16 cellular contexts compared by ENCODE assay signal in the genomic region with DNA sequence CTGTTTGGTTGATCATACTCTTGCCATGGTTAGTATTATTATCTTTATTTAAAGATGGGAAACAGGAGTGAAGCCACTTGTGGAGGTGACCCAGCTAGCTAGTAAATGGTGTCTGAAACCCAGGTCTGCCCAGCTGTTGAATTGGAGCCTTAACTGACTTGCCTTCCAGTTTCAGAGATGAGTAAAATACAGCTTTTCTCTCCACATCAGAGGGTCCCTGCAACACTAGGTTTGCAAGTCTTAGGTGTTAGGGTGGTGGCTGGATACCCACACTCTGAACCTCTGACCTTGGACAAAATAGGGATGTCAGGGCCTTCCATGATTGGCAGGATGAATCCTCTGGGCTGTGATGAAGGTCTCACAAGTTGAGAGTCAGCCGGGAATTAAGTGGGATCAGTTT. TPM values are rescaled to one million over a fixed set of nuclear protein-coding genes. Genes with fewer than 3 reads are reported as not detected.
DNase-seq lines count a peak whose midpoint lies in the region; ATAC-seq and TF ChIP-seq lines count a peak whose summit lies in the region.
"Had no signal": no experiment of that assay in that cellular context is flagged by ENCODE, and none has a peak within 500 bp of the region (broad histone marks: within the 10 kb centered on the region; RNA-seq: fewer than 3 reads in every experiment).

No MANE protein-coding gene starts in this region.

- H3K4me1 Mint-ChIP-seq in Caco-2 (ENCODE audit: low read depth, unreplicated experiment), result peaks cover 24% of the 10 kb centered on the region

- peaks cover 55% of the 10 kb centered on the region for H3K79me2 ChIP-seq in Loucy (ENCODE audit: insufficient read depth, low read length)

- no peak overlapping the region for H3K9ac ChIP-seq in Loucy (ENCODE audit: low read depth, low read length, poor library complexity, severe bottlenecking)
- H3K9ac ChIP-seq: KMS-11 had no signal

- H3K27me3 ChIP-seq in Caco-2 (replicated peaks; ENCODE audit: control insufficient read depth, insufficient read depth, low read length) (no peaks in the 10 kb centered on the region), Loucy (ENCODE audit: insufficient read depth, low read length, poor library complexity, severe bottlenecking) (no peaks in the 10 kb centered on the region), prostate gland (replicated peaks; ENCODE audit: insufficient read depth) (no peaks in the 10 kb centered on the region)

- H3K9me3 ChIP-seq in Caco-2 (no peaks in the 10 kb centered on the region), Loucy (ENCODE audit: insufficient read depth, low read depth, low read length) (no peaks in the 10 kb centered on the region), prostate gland (no peaks in the 10 kb centered on the region)

- H3K36me3 ChIP-seq in Caco-2 (ENCODE audit: control insufficient read depth, insufficient read depth, low read length) (peaks cover 2% of the 10 kb centered on the region; the same call in 1 of the 2 replicates), Loucy (ENCODE audit: insufficient read depth, low read length) (no peaks in the 10 kb centered on the region), prostate gland (no peaks in the 10 kb centered on the region)

- CTCF ChIA-PET in Caco-2 (lab: Charles Lee), result no interaction called here

- H3K27me3 Mint-ChIP-seq in Caco-2 (ENCODE audit: insufficient read depth, unreplicated experiment), result no peaks in the 10 kb centered on the region
- H3K27me3 Mint-ChIP-seq: B cell had no signal

- H3K4me3 ChIP-seq in Caco-2 (ENCODE audit: low read depth, low read length) (no peak overlapping the region), Loucy (ENCODE audit: low read length, poor library complexity, severe bottlenecking) (peak overlapping the region; percentile 29), prostate gland (no peak overlapping the region)

- intact Hi-C loops in Caco-2 (cut with micrococcal nuclease; ENCODE audit: unreplicated experiment), result no loop called here
- intact Hi-C loops in prostate gland (cut with DNase I), result loop anchor here (5.0 kb wide), 1 partner anchor 60 kb away; no protein-coding TSS in a partner anchor

- 82% methylated on average over 1 of the region's 1 CpG for WGBS in prostate gland

- H2AFZ ChIP-seq in Loucy (ENCODE audit: low read length), result no peak overlapping the region

- peaks cover 70% of the 10 kb centered on the region for H3K4me1 ChIP-seq in Caco-2
- peaks cover 42% of the 10 kb centered on the region for H3K4me1 ChIP-seq in Loucy (ENCODE audit: insufficient read depth, low read length, poor library complexity, severe bottlenecking)
- H3K4me1 ChIP-seq in prostate gland (replicated peaks), result peaks cover 26% of the 10 kb centered on the region

- H3K9me2 ChIP-seq in Loucy (replicated peaks; ENCODE audit: low read depth, low read length), result no peaks in the 10 kb centered on the region

- H3K27ac ChIP-seq in epithelial cell of prostate (peak overlapping the region; percentile 99), prostate gland (peak overlapping the region; percentile 41 to 93)
- H3K27ac ChIP-seq: KMS-11 had no signal

- H3K4me2 ChIP-seq in Loucy (ENCODE audit: low read depth, low read length, poor library complexity, severe bottlenecking), result peak overlapping the region; percentile 92
- H3K4me2 ChIP-seq: KMS-11 had no signal

- H3K4me3 Mint-ChIP-seq in Caco-2 (ENCODE audit: unreplicated experiment), result peak overlapping the region; percentile 90
- H3K4me3 Mint-ChIP-seq: B cell had no signal

- no TSS peak for BruUV-seq in Caco-2 (replicated peaks; lab: Mats Ljungman, UMichigan)

- peaks cover 63% of the 10 kb centered on the region for H3K36me3 Mint-ChIP-seq in Caco-2 (ENCODE audit: insufficient read depth, unreplicated experiment)
- H3K36me3 Mint-ChIP-seq: immature natural killer cell had no signal

- ATAC-seq in HG02642 (IDR thresholded peaks at IDR 0.05; ENCODE audit: poor library complexity, unreplicated experiment) (no peak), GM18520 (IDR thresholded peaks at IDR 0.05; ENCODE audit: unreplicated experiment) (no peak)

- POLR2A ChIA-PET in Caco-2 (lab: Charles Lee), result no interaction called here

- TF ChIP-seq POLR2A in prostate gland (IDR thresholded peaks at IDR 0.05), result no peak

- no peaks in the 10 kb centered on the region for H3K9me3 Mint-ChIP-seq in Caco-2 (ENCODE audit: unreplicated experiment)
- H3K9me3 Mint-ChIP-seq: immature natural killer cell had no signal

- no peaks in the 10 kb centered on the region for H3F3A ChIP-seq in Loucy (ENCODE audit: low read depth)

- DNase-seq in Caco-2 (no peak), epithelial cell of prostate (ENCODE audit: low read depth, low spot score) (no peak), prostate gland (ENCODE audit: low spot score) (no peak), foreskin melanocyte (no peak), ecto neural progenitor cell (ENCODE audit: low spot score) (no peak)
- DNase-seq: effector CD4-positive, alpha-beta T cell; immature natural killer cell; mesendoderm; NCI-H146; NCI-H526; stimulated activated CD4-positive, alpha-beta T cell treated with anti-CD3 and anti-CD28 coated beads, Interleukin-15, amount 100 ng/mL, for 24 hours had no signal

- no peaks in the 10 kb centered on the region for H4K20me1 ChIP-seq in Loucy (ENCODE audit: insufficient read depth, low read length, poor library complexity, severe bottlenecking)

- TF ChIP-seq CTCF in Caco-2 (IDR thresholded peaks at IDR 0.05; ENCODE audit: insufficient read depth in 1 of 2, low read depth in 1 of 2, low read length in 1 of 2, severe bottlenecking in 1 of 2, unreplicated experiment in 1 of 2) (no peak), Loucy (conservative IDR thresholded peaks at IDR 0.05; ENCODE audit: low read length) (no peak), prostate gland (IDR thresholded peaks at IDR 0.05) (no peak)

- no peak overlapping the region for H3K27ac Mint-ChIP-seq in Caco-2 (ENCODE audit: unreplicated experiment)
- H3K27ac Mint-ChIP-seq: B cell had no signal

RNA-seq across cellular contexts. Expression of gene FLNB, which starts 4.1 kb away (rescaled TPM):
- total RNA-seq in Caco-2 (2022) (315 and 331 TPM in 2 replicates), prostate gland (100 to 1,000 TPM; 331 to 408 TPM)
